ENCODE assay signal across 8 cellular contexts in the genomic region with DNA sequence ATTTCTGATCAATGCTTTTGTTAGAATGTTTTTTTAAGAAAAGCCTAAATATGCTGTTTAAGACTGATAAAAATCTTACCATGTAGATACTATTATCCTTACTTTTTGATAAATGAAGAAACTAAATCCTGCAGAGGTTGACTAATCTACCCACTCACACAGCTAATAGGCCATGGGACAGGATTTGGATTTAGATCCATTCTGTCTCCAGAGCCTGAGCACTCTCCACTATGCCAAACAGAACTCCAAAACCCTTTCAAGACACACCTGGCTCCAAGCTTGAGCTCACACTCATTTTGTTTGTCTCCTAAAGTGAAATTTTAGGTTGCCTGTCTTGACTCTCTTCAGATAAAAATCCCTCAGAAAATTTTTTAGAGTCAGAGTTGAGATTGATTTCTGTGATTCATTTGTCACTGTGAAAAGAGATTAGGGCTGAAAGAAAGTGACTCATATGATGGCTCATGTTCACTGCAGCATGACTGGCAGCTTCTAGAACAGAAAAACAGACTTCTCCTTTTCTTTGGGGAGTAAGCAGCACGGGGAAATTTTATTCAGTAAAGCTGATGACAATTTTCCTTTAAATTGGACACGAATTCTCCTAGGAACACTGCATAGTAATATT.
DNase-seq lines count a peak whose midpoint lies in the region; ATAC-seq and TF ChIP-seq lines count a peak whose summit lies in the region.

No MANE protein-coding gene starts in this region.

- ATAC-seq in GM18519 (IDR thresholded peaks at IDR 0.05; ENCODE audit: low FRiP score, unreplicated experiment) (peak; percentile 98), HG02571 (IDR thresholded peaks at IDR 0.05; ENCODE audit: unreplicated experiment) (peak; percentile 77)

- H3K4me3 ChIP-seq in fibroblast of mammary gland (ENCODE audit: control insufficient read depth, low read depth, low read length), result no peak overlapping the region

- DNase-seq in NAMALWA (ENCODE audit: low spot score) (peak; percentile 21), fibroblast of mammary gland (ENCODE audit: low read depth) (peak; percentile 59), iPS-NIHi11 (ENCODE audit: low spot score) (no peak), midbrain (lab: John Stamatoyannopoulos, UW) (no peak), mesenteric fat pad (ENCODE audit: low spot score) (no peak), NCI-H146 (lab: John Stamatoyannopoulos, UW) (no peak)

- no peak for TF ChIP-seq CTCF in fibroblast of mammary gland (conservative IDR thresholded peaks at IDR 0.05; ENCODE audit: control insufficient read depth, insufficient read depth, low read depth, low read length)

Comparison
In these comparisons a context has a peak if more than half of its experiments do, and no peak if none do; other contexts are left out.
1. DNase-seq: peak in NAMALWA (single experiment) and fibroblast of mammary gland (single experiment); none in iPS-NIHi11 (single experiment), midbrain (single experiment), mesenteric fat pad (single experiment) and NCI-H146 (single experiment).